In the genomic region with DNA sequence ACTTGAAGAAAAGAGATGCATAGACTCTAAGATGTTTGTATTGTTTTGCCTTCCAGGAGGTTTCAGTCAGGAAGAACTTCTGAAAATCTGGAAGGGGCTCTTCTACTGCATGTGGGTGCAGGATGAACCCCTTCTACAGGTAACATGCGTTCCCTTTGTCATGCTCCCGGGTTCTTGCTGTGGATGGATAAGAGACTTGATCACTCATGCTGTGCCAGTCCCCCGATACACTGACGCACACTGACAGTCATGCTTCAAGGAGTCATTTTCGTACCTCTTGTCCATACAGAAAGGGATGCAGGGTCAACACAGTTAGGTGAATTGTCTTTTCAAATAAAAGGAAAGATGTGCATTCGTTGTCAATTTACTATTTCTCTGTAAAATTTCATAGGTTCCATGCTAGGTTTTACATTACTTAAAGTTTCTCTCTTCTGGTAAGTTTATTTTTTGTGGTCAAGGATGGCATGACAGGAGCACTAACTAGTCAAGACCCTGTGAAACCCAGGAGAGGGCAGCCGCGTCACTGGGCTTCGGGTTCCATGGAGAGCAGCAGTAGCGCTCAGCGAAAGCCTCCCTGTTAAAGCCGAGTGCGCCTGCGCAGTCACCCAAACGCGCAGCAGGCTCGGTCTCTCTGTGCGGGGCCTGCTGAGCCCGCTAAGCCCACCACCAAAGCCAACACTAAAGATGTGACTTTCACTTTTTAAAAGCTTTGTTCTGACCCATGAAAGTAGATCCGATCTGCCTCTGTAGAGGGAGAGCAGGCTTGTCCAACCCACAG, we compare ENCODE assay signal across 25 cellular contexts.
"Had no signal": no experiment of that assay in that cellular context is flagged by ENCODE, and none has a peak within 500 bp of the region (broad histone marks: within the 10 kb centered on the region; RNA-seq: fewer than 3 reads in every experiment).

No MANE protein-coding gene starts in this region.

- H3K4me1 ChIP-seq: colonic mucosa, pancreas, prostate gland, sigmoid colon, tibial artery, upper lobe of right lung had no signal

- H3K9me3 ChIP-seq: colonic mucosa, pancreas, prostate gland, sigmoid colon, suprapubic skin, tibial artery, upper lobe of right lung had no signal

- ATAC-seq: activated CD4-positive, CD25-positive, alpha-beta regulatory T cell treated with anti-CD3 and anti-CD28 coated beads, Interleukin-2, amount 50 U/mL, for 24 hours; activated CD8-positive, alpha-beta memory T cell treated with anti-CD3 and anti-CD28 coated beads, Interleukin-2, amount 10 ng/mL, durations not matched to agents 7 days and 5 days; pancreas; stimulated activated memory B cell treated with anti-CD40 and anti-IgM and Interleukin-4, amounts not matched to agents 10 μg/mL and 1 μg/mL and 100 μg/mL, for 72 hours; upper lobe of right lung had no signal

- H3K9me3 Mint-ChIP-seq: nephron had no signal

- H3K4me1 Mint-ChIP-seq: nephron had no signal

- H3K27me3 Mint-ChIP-seq: activated CD8-positive, alpha-beta memory T cell treated with anti-CD3 and anti-CD28 coated beads, Interleukin-2, amount 10 ng/mL, durations not matched to agents 7 days and 5 days; activated naive CD4-positive, alpha-beta T cell treated with anti-CD3 and anti-CD28 coated beads, Interleukin-2, amount 10 ng/mL, durations not matched to agents 7 days and 5 days; central memory CD8-positive, alpha-beta T cell; stimulated activated memory B cell treated with anti-CD40 and anti-IgM and Interleukin-4, amounts not matched to agents 10 μg/mL and 1 μg/mL and 100 μg/mL, for 72 hours had no signal

- H3K4me3 Mint-ChIP-seq: activated CD8-positive, alpha-beta memory T cell treated with anti-CD3 and anti-CD28 coated beads, Interleukin-2, amount 10 ng/mL, durations not matched to agents 7 days and 5 days; activated naive CD4-positive, alpha-beta T cell treated with anti-CD3 and anti-CD28 coated beads, Interleukin-2, amount 10 ng/mL, durations not matched to agents 7 days and 5 days; central memory CD8-positive, alpha-beta T cell; nephron; stimulated activated memory B cell treated with anti-CD40 and anti-IgM and Interleukin-4, amounts not matched to agents 10 μg/mL and 1 μg/mL and 100 μg/mL, for 72 hours had no signal

- H3K4me3 ChIP-seq: colonic mucosa, left ventricle myocardium inferior, pancreas, prostate gland, sigmoid colon, suprapubic skin, tibial artery, upper lobe of right lung had no signal

- DNase-seq: activated CD4-positive, alpha-beta T cell treated with anti-CD3 and anti-CD28 coated beads for 48 hours; activated CD4-positive, alpha-beta T cell treated with anti-CD3 and anti-CD28 coated beads, Interleukin-2, amount 50 U/mL, for 48 hours; activated CD8-positive, alpha-beta memory T cell treated with anti-CD3 and anti-CD28 coated beads, Interleukin-2, amount 10 ng/mL, durations not matched to agents 7 days and 5 days; activated gamma-delta T cell; activated naive CD4-positive, alpha-beta T cell treated with anti-CD3 and anti-CD28 coated beads, Interleukin-2, amount 10 ng/mL, durations not matched to agents 7 days and 5 days; colonic mucosa; effector CD8-positive, alpha-beta T cell; glutamatergic neuron; left ventricle myocardium inferior; nucleus accumbens; pancreas; retina; sigmoid colon; small intestine; stimulated activated CD4-positive, alpha-beta T cell treated with anti-CD3 and anti-CD28 coated beads, Interleukin-4, amount 100 ng/mL, for 24 hours; T-helper 1 cell; tibial artery; upper lobe of right lung had no signal

- H3K27me3 ChIP-seq: colonic mucosa, pancreas, sigmoid colon, suprapubic skin, tibial artery, upper lobe of right lung had no signal

- H3K27ac Mint-ChIP-seq: activated CD8-positive, alpha-beta memory T cell treated with anti-CD3 and anti-CD28 coated beads, Interleukin-2, amount 10 ng/mL, durations not matched to agents 7 days and 5 days; activated naive CD4-positive, alpha-beta T cell treated with anti-CD3 and anti-CD28 coated beads, Interleukin-2, amount 10 ng/mL, durations not matched to agents 7 days and 5 days; nephron; stimulated activated memory B cell treated with anti-CD40 and anti-IgM and Interleukin-4, amounts not matched to agents 10 μg/mL and 1 μg/mL and 100 μg/mL, for 72 hours had no signal

- H3K27ac ChIP-seq: colonic mucosa, left ventricle myocardium inferior, pancreas, prostate gland, sigmoid colon, suprapubic skin, tibial artery, upper lobe of right lung, VCaP had no signal

- H3K36me3 ChIP-seq: colonic mucosa had no signal
